ENCODE assay signal across 19 cellular contexts in the genomic region with DNA sequence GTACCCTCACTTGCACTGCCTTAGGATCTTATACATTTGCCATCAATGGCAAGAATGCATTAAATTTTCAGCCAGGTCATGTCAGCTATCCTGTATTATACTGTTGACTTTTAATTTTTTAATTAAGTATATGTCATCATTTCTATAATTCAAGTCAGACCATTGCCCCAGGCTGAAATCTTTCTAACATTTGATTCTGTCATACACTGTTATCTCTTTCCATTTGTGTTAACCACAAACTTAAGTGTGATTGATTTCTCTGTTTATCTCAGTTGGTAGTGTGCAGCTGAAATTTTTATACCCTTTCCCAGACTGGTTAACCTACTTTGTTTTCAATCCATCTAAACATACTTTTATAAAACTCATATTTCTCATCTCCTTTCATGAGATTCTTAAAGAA.
A peak's percentile ranks its signal among the peaks of the same experiment; 100 is the strongest.
DNase-seq lines count a peak whose midpoint lies in the region; ATAC-seq and TF ChIP-seq lines count a peak whose summit lies in the region.
"Had no signal": no experiment of that assay in that cellular context is flagged by ENCODE, and none has a peak within 500 bp of the region (broad histone marks: within the 10 kb centered on the region; RNA-seq: fewer than 3 reads in every experiment).

No MANE protein-coding gene starts in this region.

- TF ChIP-seq POLR2A in GM18505 (IDR thresholded peaks at IDR 0.05; ENCODE audit: borderline replicate concordance, extremely low read depth, insufficient read depth, insufficient read length) = no peak

- H3K27me3 Mint-ChIP-seq in activated T-cell treated with anti-CD3 and anti-CD28 coated beads, Interleukin-2, amount 50 U/mL, for 72 hours (ENCODE audit: low read depth) = no peaks in the 10 kb centered on the region
- H3K27me3 Mint-ChIP-seq in immature natural killer cell (ENCODE audit: low read depth in 3 of 3) = no peaks in the 10 kb centered on the region
- H3K27me3 Mint-ChIP-seq: CD4-positive, alpha-beta T cell; IgD-negative memory B cell had no signal

- ATAC-seq in activated T-cell treated with anti-CD3 and anti-CD28 coated beads, Interleukin-2, amount 50 U/mL, for 72 hours (replicated peaks in 1 of 2) = peak in 1 of 2 donors; percentile 29
- ATAC-seq in SK-N-SH treated with all-trans-retinoic acid at 6 μM for 48 hours = no peak
- no peak for ATAC-seq in GM21381 (IDR thresholded peaks at IDR 0.05; ENCODE audit: unreplicated experiment)
- no peak for ATAC-seq in HG02885 (IDR thresholded peaks at IDR 0.05; ENCODE audit: poor library complexity, unreplicated experiment)
- no peak for ATAC-seq in GM18505 (IDR thresholded peaks at IDR 0.05; ENCODE audit: unreplicated experiment)
- ATAC-seq: A549, HCT116, HepG2 had no signal

- no peak for DNase-seq in activated T-cell treated with anti-CD3 and anti-CD28 coated beads, Interleukin-2, amount 50 U/mL, for 72 hours
- DNase-seq in activated T-cell treated with anti-CD3 and anti-CD28 coated beads, Interleukin-2, amount 50 U/mL, for 1 hour = no peak
- DNase-seq in immature natural killer cell = peak in 1 of 3 donors; percentile 4
- DNase-seq in NCI-H187 (lab: John Stamatoyannopoulos, UW) = no peak
- DNase-seq: Caco-2; CD4-positive, alpha-beta T cell; DMS153; DMS79; GOT3; H7; HFFc6 had no signal

- peak overlapping the region; percentile 43 for H3K27ac Mint-ChIP-seq in activated T-cell treated with anti-CD3 and anti-CD28 coated beads, Interleukin-2, amount 50 U/mL, for 72 hours
- peak overlapping the region; percentile 71 to 87 (median 78) for H3K27ac Mint-ChIP-seq in immature natural killer cell
- H3K27ac Mint-ChIP-seq: CD4-positive, alpha-beta T cell; HFFc6 had no signal

- H3K9me3 Mint-ChIP-seq in activated T-cell treated with anti-CD3 and anti-CD28 coated beads, Interleukin-2, amount 50 U/mL, for 72 hours = peaks cover 0 to 10% of the 10 kb centered on the region in 2 donors
- H3K9me3 Mint-ChIP-seq in immature natural killer cell = peaks cover 0 to 15% (median 2%) of the 10 kb centered on the region in 6 donors
- H3K9me3 Mint-ChIP-seq: CD4-positive, alpha-beta T cell had no signal

- H3K4me3 Mint-ChIP-seq in activated T-cell treated with anti-CD3 and anti-CD28 coated beads, Interleukin-2, amount 50 U/mL, for 72 hours = peak overlapping the region in 1 of 2 donors; percentile 14
- peak overlapping the region; percentile 19 to 81 (median 45) for H3K4me3 Mint-ChIP-seq in immature natural killer cell
- H3K4me3 Mint-ChIP-seq: CD4-positive, alpha-beta T cell; HFFc6; IgD-negative memory B cell had no signal

- no peaks in the 10 kb centered on the region for H3K36me3 Mint-ChIP-seq in activated T-cell treated with anti-CD3 and anti-CD28 coated beads, Interleukin-2, amount 50 U/mL, for 72 hours (ENCODE audit: insufficient read depth in 2 of 2)
- peaks cover 0 to 4% (median 0%) of the 10 kb centered on the region in 3 donors for H3K36me3 Mint-ChIP-seq in immature natural killer cell
- H3K36me3 Mint-ChIP-seq: IgD-negative memory B cell had no signal

- H3K4me1 Mint-ChIP-seq in activated T-cell treated with anti-CD3 and anti-CD28 coated beads, Interleukin-2, amount 50 U/mL, for 72 hours (ENCODE audit: low read depth) = peaks cover 6% of the 10 kb centered on the region
- peaks cover 28 to 32% of the 10 kb centered on the region in 2 donors for H3K4me1 Mint-ChIP-seq in immature natural killer cell
- H3K4me1 Mint-ChIP-seq: IgD-negative memory B cell had no signal

TF ChIP-seq in SK-N-SH treated with all-trans-retinoic acid at 6 μM for 48 hours, 23 proteins besides CTCF, POLR2A, EP300 and RAD21:
- no peak for TF ChIP-seq ZNF70 (CRISPR knock-in tag; IDR thresholded peaks at IDR 0.05)
- TF ChIP-seq TOX (CRISPR knock-in tag; IDR thresholded peaks at IDR 0.05; ENCODE audit: borderline replicate concordance) = no peak
- TF ChIP-seq TCF4 (CRISPR knock-in tag; IDR thresholded peaks at IDR 0.05; ENCODE audit: borderline replicate concordance) = peak; percentile 54; the same call in 1 of the 2 replicates
- TF ChIP-seq ESRRG (CRISPR knock-in tag; IDR thresholded peaks at IDR 0.05) = no peak
